Comparison of ENCODE assay signal across 15 cellular contexts in the genomic region with DNA sequence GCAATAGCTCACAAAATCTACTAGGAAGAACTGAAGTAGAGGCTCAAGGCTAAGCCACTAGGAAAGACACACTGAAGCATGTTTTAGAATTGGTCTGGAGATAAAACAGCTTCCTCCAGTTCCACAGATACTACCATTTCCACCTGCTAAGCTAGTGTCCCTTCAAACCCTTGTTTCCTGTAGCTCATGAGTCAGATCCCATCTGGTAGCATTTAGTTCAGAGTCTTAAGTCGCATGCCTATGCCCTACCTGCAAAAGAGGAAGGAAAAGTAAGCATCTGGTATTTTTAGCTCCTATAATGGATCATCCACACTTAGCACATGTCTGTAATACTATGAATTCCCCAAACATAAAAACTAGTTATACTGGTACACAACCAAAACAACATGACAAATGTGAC.
DNase-seq lines count a peak whose midpoint lies in the region; ATAC-seq and TF ChIP-seq lines count a peak whose summit lies in the region.
"Had no signal": no experiment of that assay in that cellular context is flagged by ENCODE, and none has a peak within 500 bp of the region (broad histone marks: within the 10 kb centered on the region; RNA-seq: fewer than 3 reads in every experiment).

No MANE protein-coding gene starts in this region.

- no peak overlapping the region for H3K4me3 ChIP-seq in Loucy (ENCODE audit: low read length, poor library complexity, severe bottlenecking)

- no peaks in the 10 kb centered on the region for H3K36me3 ChIP-seq in Loucy (ENCODE audit: insufficient read depth, low read length)
- H3K36me3 ChIP-seq: brain microvascular endothelial cell had no signal

- no peaks in the 10 kb centered on the region for H3K27me3 ChIP-seq in Loucy (ENCODE audit: insufficient read depth, low read length, poor library complexity, severe bottlenecking)
- H3K27me3 ChIP-seq: brain microvascular endothelial cell had no signal

- DNase-seq in epithelial cell of prostate (ENCODE audit: low read depth, low spot score): peak; percentile 6
- no peak for DNase-seq in COLO668 (lab: John Stamatoyannopoulos, UW; ENCODE audit: unreplicated experiment)
- DNase-seq in middle frontal gyrus (ENCODE audit: extremely low spot score, low spot score): no peak
- DNase-seq in NCI-H345 treated with DMSO at 0.1 percent for 48 hours (lab: John Stamatoyannopoulos, UW; ENCODE audit: unreplicated experiment): no peak
- no peak for DNase-seq in NCI-H1694 (lab: John Stamatoyannopoulos, UW)
- DNase-seq: activated CD4-positive, alpha-beta T cell treated with anti-CD3 and anti-CD28 coated beads, Interleukin-2, amount 50 U/mL, for 4 hours; activated gamma-delta T cell; brain microvascular endothelial cell; HCEC 1CT; head of caudate nucleus; T-helper 2 cell had no signal

- ATAC-seq in GM18511 (IDR thresholded peaks at IDR 0.05; ENCODE audit: unreplicated experiment) (peak; percentile 68), HG02610 (IDR thresholded peaks at IDR 0.05; ENCODE audit: unreplicated experiment) (peak; percentile 60)
- ATAC-seq: left lobe of liver had no signal

- no peak overlapping the region for H3K9ac ChIP-seq in Loucy (ENCODE audit: low read depth, low read length, poor library complexity, severe bottlenecking)

- no peaks in the 10 kb centered on the region for H3K9me2 ChIP-seq in Loucy (replicated peaks; ENCODE audit: low read depth, low read length)

- H3K4me1 ChIP-seq in Loucy (ENCODE audit: insufficient read depth, low read length, poor library complexity, severe bottlenecking): peaks cover 13% of the 10 kb centered on the region

- no peak for TF ChIP-seq CTCF in Loucy (conservative IDR thresholded peaks at IDR 0.05; ENCODE audit: low read length)

- H3K27ac ChIP-seq in epithelial cell of prostate: no peak overlapping the region
- H3K27ac ChIP-seq: brain microvascular endothelial cell had no signal

- no peak overlapping the region for H2AFZ ChIP-seq in Loucy (ENCODE audit: low read length)

- H3F3A ChIP-seq in Loucy (ENCODE audit: low read depth): no peaks in the 10 kb centered on the region

- H4K20me1 ChIP-seq in Loucy (ENCODE audit: insufficient read depth, low read length, poor library complexity, severe bottlenecking): no peaks in the 10 kb centered on the region

- H3K79me2 ChIP-seq in Loucy (ENCODE audit: insufficient read depth, low read length): no peaks in the 10 kb centered on the region

- peak overlapping the region; percentile 18 for H3K4me2 ChIP-seq in Loucy (ENCODE audit: low read depth, low read length, poor library complexity, severe bottlenecking)

- H3K9me3 ChIP-seq in Loucy (ENCODE audit: insufficient read depth, low read depth, low read length): no peaks in the 10 kb centered on the region
